In the genomic region with DNA sequence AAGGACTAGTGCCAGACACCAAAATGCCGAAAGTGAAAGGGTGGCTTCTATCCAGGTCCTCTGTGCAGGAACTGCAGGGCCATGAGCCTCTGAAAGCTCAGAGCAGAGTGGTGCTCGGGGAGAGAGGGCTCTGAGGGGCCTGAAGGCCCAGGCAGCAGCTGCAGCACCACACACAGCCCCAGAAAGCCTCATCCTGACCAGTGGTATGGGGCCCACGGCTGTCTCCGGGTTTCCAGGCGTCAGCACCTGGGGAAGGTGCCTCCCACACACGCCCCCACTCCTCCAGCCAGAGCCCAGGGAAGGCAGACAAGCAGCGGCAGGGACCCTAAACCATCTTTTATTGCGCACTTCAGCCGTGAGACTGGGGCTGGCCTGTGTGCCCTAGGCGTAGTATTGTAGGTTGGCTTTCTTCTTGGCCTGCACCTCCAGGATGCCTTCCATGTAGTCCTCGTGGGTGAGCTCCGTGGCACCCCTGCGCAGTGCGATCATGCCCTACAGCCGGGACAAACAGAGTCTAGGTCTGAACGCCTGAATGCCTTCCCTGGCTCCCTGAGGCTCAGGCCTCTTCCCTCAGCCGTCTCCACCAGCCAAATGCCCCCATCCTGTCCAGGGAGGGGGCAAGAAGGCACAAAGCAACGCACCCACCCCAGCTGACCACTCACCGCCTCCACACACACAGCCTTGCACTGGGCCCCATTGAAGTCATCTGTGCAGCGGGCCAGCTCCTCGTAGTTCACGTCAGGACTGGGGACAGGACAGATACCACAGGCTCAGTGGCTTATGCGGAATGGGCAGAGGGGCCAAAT, we compare ENCODE assay signal across 21 cellular contexts. TPM values are rescaled to one million over a fixed set of nuclear protein-coding genes. Genes with fewer than 3 reads are reported as not detected.
DNase-seq lines count a peak whose midpoint lies in the region; ATAC-seq and TF ChIP-seq lines count a peak whose summit lies in the region.
"Had no signal": no experiment of that assay in that cellular context is flagged by ENCODE, and none has a peak within 500 bp of the region (broad histone marks: within the 10 kb centered on the region; RNA-seq: fewer than 3 reads in every experiment).

No MANE protein-coding gene starts in this region.

- no peak for DNase-seq in Caco-2
- peak; percentile 33 for DNase-seq in M059J (ENCODE audit: low read depth)
- DNase-seq in endodermal cell: peak; percentile 50
- DNase-seq in left ventricle myocardium superior: no peak
- DNase-seq in NCI-H2227 treated with DMSO at 0.1 percent for 48 hours (lab: John Stamatoyannopoulos, UW): no peak
- DNase-seq in NCI-H1694 treated with DMSO at 0.1 percent for 48 hours (lab: John Stamatoyannopoulos, UW): no peak
- DNase-seq in activated CD4-positive, alpha-beta T cell treated with anti-CD3 and anti-CD28 coated beads for 1 hour: no peak
- DNase-seq: activated B cell treated with CpG ODN at 0.5 μM for 24 hours; activated CD4-positive, alpha-beta memory T cell treated with anti-CD3 and anti-CD28 coated beads for 36 hours; activated T-cell treated with anti-CD3 and anti-CD28 coated beads, Interleukin-2, amount 50 U/mL, for 4 hours; NCI-H1105 treated with DMSO at 0.1 percent for 48 hours; NCI-H69; T1000; trophoblast cell had no signal

- H3K9me3 ChIP-seq in Caco-2 (no peaks in the 10 kb centered on the region), endodermal cell (ENCODE audit: control insufficient read depth, low read length) (no peaks in the 10 kb centered on the region), skeletal muscle satellite cell (replicated peaks; ENCODE audit: low read length) (no peaks in the 10 kb centered on the region)
- H3K9me3 ChIP-seq: heart left ventricle, neutrophil had no signal

- POLR2A ChIA-PET in Caco-2 (lab: Charles Lee): no interaction called here

- TF ChIP-seq CTCF in Caco-2 (IDR thresholded peaks at IDR 0.05; ENCODE audit: insufficient read depth in 1 of 2, low read depth in 1 of 2, low read length in 1 of 2, severe bottlenecking in 1 of 2, unreplicated experiment in 1 of 2): no peak
- TF ChIP-seq CTCF in endodermal cell (conservative IDR thresholded peaks at IDR 0.05): no peak

- H3K27me3 ChIP-seq in Caco-2 (replicated peaks; ENCODE audit: control insufficient read depth, insufficient read depth, low read length): no peaks in the 10 kb centered on the region
- no peaks in the 10 kb centered on the region for H3K27me3 ChIP-seq in endodermal cell (ENCODE audit: control insufficient read depth, insufficient read depth, low read length, poor library complexity, severe bottlenecking)
- no peaks in the 10 kb centered on the region for H3K27me3 ChIP-seq in skeletal muscle satellite cell (ENCODE audit: control insufficient read depth, insufficient read depth, low read length)
- H3K27me3 ChIP-seq: heart left ventricle, neutrophil had no signal

- H3K27me3 Mint-ChIP-seq in Caco-2 (ENCODE audit: insufficient read depth, unreplicated experiment) (no peaks in the 10 kb centered on the region), endodermal cell (ENCODE audit: insufficient read depth) (no peaks in the 10 kb centered on the region)
- H3K27me3 Mint-ChIP-seq: activated B cell treated with CpG ODN at 0.5 μM for 24 hours; activated CD4-positive, alpha-beta memory T cell treated with anti-CD3 and anti-CD28 coated beads for 36 hours; activated naive CD4-positive, alpha-beta T cell treated with anti-CD3 and anti-CD28 coated beads, Interleukin-2, amount 50 U/mL, for 24 hours had no signal

- H3K4me2 ChIP-seq in skeletal muscle satellite cell (ENCODE audit: low read length): no peak overlapping the region

- no peak overlapping the region for H3K27ac ChIP-seq in endodermal cell (ENCODE audit: low read depth, low read length)
- H3K27ac ChIP-seq: heart left ventricle, neutrophil had no signal

- H3K9ac ChIP-seq in endodermal cell (ENCODE audit: extremely low read depth, low read length, poor library complexity, severe bottlenecking) (no peak overlapping the region), skeletal muscle satellite cell (ENCODE audit: low read depth, low read length) (peak overlapping the region; percentile 10)

- WGBS in endodermal cell (ENCODE audit: insufficient coverage in 1 of 2, insufficient read length in 1 of 2), 2 experiments: 96% methylated on average over 21 to 23 of the region's 23 CpGs

- H3K36me3 Mint-ChIP-seq in Caco-2 (ENCODE audit: insufficient read depth, unreplicated experiment) (peaks cover 76% of the 10 kb centered on the region), endodermal cell (ENCODE audit: low read depth) (peaks cover 57% of the 10 kb centered on the region)

- H3K4me3 Mint-ChIP-seq in Caco-2 (ENCODE audit: unreplicated experiment) (no peak overlapping the region), endodermal cell (no peak overlapping the region)
- H3K4me3 Mint-ChIP-seq: activated B cell treated with CpG ODN at 0.5 μM for 24 hours; activated CD4-positive, alpha-beta memory T cell treated with anti-CD3 and anti-CD28 coated beads for 36 hours; activated naive CD4-positive, alpha-beta T cell treated with anti-CD3 and anti-CD28 coated beads, Interleukin-2, amount 50 U/mL, for 24 hours; activated T-cell treated with anti-CD3 and anti-CD28 coated beads, Interleukin-2, amount 50 U/mL, for 4 hours had no signal

- H3K4me1 Mint-ChIP-seq in Caco-2 (ENCODE audit: low read depth, unreplicated experiment): peaks cover 11% of the 10 kb centered on the region
- peaks cover 2% of the 10 kb centered on the region for H3K4me1 Mint-ChIP-seq in endodermal cell
- H3K4me1 Mint-ChIP-seq: activated B cell treated with CpG ODN at 0.5 μM for 24 hours; activated naive CD4-positive, alpha-beta T cell treated with anti-CD3 and anti-CD28 coated beads, Interleukin-2, amount 50 U/mL, for 24 hours had no signal

- H3K36me3 ChIP-seq in Caco-2 (ENCODE audit: control insufficient read depth, insufficient read depth, low read length) (peaks cover 6% of the 10 kb centered on the region), endodermal cell (ENCODE audit: control insufficient read depth, insufficient read depth, low read length) (peaks cover 52% of the 10 kb centered on the region), skeletal muscle satellite cell (ENCODE audit: insufficient read depth, low read length) (peaks cover 76% of the 10 kb centered on the region)

- intact Hi-C loops in Caco-2 (cut with micrococcal nuclease; ENCODE audit: unreplicated experiment) (no loop called here), left ventricle myocardium superior (cut with micrococcal nuclease) (no loop called here)

- CTCF ChIA-PET in Caco-2 (lab: Charles Lee): no interaction called here

- H3K4me1 ChIP-seq in Caco-2 (peaks cover 8% of the 10 kb centered on the region; the same call in 1 of the 2 replicates), endodermal cell (ENCODE audit: control insufficient read depth, insufficient read depth, low read length) (no peaks in the 10 kb centered on the region), skeletal muscle satellite cell (ENCODE audit: control insufficient read depth, insufficient read depth, low read length) (peaks cover 52% of the 10 kb centered on the region)

- no TSS peak for BruUV-seq in Caco-2 (replicated peaks; lab: Mats Ljungman, UMichigan)

- H3K9me3 Mint-ChIP-seq in Caco-2 (ENCODE audit: unreplicated experiment) (no peaks in the 10 kb centered on the region), endodermal cell (no peaks in the 10 kb centered on the region)
- H3K9me3 Mint-ChIP-seq: activated B cell treated with CpG ODN at 0.5 μM for 24 hours; activated CD4-positive, alpha-beta memory T cell treated with anti-CD3 and anti-CD28 coated beads for 36 hours; activated naive CD4-positive, alpha-beta T cell treated with anti-CD3 and anti-CD28 coated beads, Interleukin-2, amount 50 U/mL, for 24 hours; activated T-cell treated with anti-CD3 and anti-CD28 coated beads, Interleukin-2, amount 50 U/mL, for 4 hours had no signal

- H3K4me3 ChIP-seq in Caco-2 (ENCODE audit: low read depth, low read length) (no peak overlapping the region), endodermal cell (ENCODE audit: low read length) (no peak overlapping the region), skeletal muscle satellite cell (ENCODE audit: low read length) (no peak overlapping the region)
- H3K4me3 ChIP-seq: heart left ventricle had no signal

- H3K27ac Mint-ChIP-seq in Caco-2 (ENCODE audit: unreplicated experiment) (peak overlapping the region; percentile 20), endodermal cell (no peak overlapping the region)
- H3K27ac Mint-ChIP-seq: activated CD4-positive, alpha-beta memory T cell treated with anti-CD3 and anti-CD28 coated beads for 36 hours had no signal

- ATAC-seq in left ventricle myocardium superior: no peak
- ATAC-seq: heart left ventricle, SK-N-SH treated with all-trans-retinoic acid at 6 μM for 48 hours had no signal

RNA-seq across cellular contexts. Expression of a gene that starts 7.6 kb away (rescaled TPM):
- 191 and 196 TPM in 2 replicates for total RNA-seq in Caco-2 (2022)
- 283 and 294 TPM in 2 replicates for total RNA-seq in M059J (2014; rRNA removed; shearing (Covaris generic))
- total RNA-seq in endodermal cell: 100 to 1,000 TPM; 152 to 175 TPM
- polyA plus RNA-seq in endodermal cell (2013, experiment 1 of 2): 124 TPM
- 129 TPM for polyA plus RNA-seq in endodermal cell (2013, experiment 2 of 2)
- total RNA-seq in skeletal muscle satellite cell (2012; rRNA removed): 162 and 194 TPM in 2 replicates
- total RNA-seq in left ventricle myocardium superior: 180 TPM

RNA-seq across cellular contexts. Expression of a gene that starts 10.3 kb away (rescaled TPM):
- total RNA-seq in Caco-2 (2022) (27.1 and 30.8 TPM in 2 replicates), endodermal cell (10 to 100 TPM; 34.7 to 40.4 TPM), left ventricle myocardium superior (39.5 TPM)
- total RNA-seq in M059J (2014; rRNA removed; shearing (Covaris generic)): 23.2 and 43.9 TPM in 2 replicates
- polyA plus RNA-seq in endodermal cell (2013, experiment 1 of 2): 38.8 TPM
- 31.4 TPM for polyA plus RNA-seq in endodermal cell (2013, experiment 2 of 2)
- 54.8 and 58.1 TPM in 2 replicates for total RNA-seq in skeletal muscle satellite cell (2012; rRNA removed)

RNA-seq across cellular contexts. Expression of a gene that starts 30.3 kb away (rescaled TPM):
- total RNA-seq in Caco-2 (2022): 0.93 and 2.0 TPM in 2 replicates
- total RNA-seq in M059J (2014; rRNA removed; shearing (Covaris generic)): not detected in 2 replicates
- total RNA-seq in endodermal cell: under 1 TPM; 0.40 to 0.64 TPM
- not detected for polyA plus RNA-seq in endodermal cell (2013, experiment 1 of 2)
- polyA plus RNA-seq in endodermal cell (2013, experiment 2 of 2): 0.33 TPM
- total RNA-seq in skeletal muscle satellite cell (2012; rRNA removed): 0.76 and 10.3 TPM in 2 replicates
- 6.3 TPM for total RNA-seq in left ventricle myocardium superior
- total RNA-seq: Daoy had no signal

RNA-seq across cellular contexts. Expression of a gene that starts 40.3 kb away (rescaled TPM):
- total RNA-seq in Caco-2 (2022) (not detected in 2 replicates), endodermal cell (not detected), left ventricle myocardium superior (11.2 TPM)
- total RNA-seq in M059J (2014; rRNA removed; shearing (Covaris generic)): not detected in 2 replicates
- polyA plus RNA-seq in endodermal cell (2013, experiment 1 of 2): not detected
- 0.25 TPM for polyA plus RNA-seq in endodermal cell (2013, experiment 2 of 2)
- total RNA-seq in skeletal muscle satellite cell (2012; rRNA removed): not detected in 2 replicates
- total RNA-seq: activated CD4-positive, alpha-beta memory T cell treated with anti-CD3 and anti-CD28 coated beads for 36 hours; Daoy; renal cortical epithelial cell had no signal

Comparison
In these comparisons a context has a peak if more than half of its experiments do, and no peak if none do; other contexts are left out.
1. DNase-seq: peak in M059J (single experiment) and endodermal cell (single experiment); none in Caco-2 (0 of 2), left ventricle myocardium superior (single experiment), NCI-H2227 treated with DMSO at 0.1 percent for 48 hours (single experiment), NCI-H1694 treated with DMSO at 0.1 percent for 48 hours (single experiment) and activated CD4-positive, alpha-beta T cell treated with anti-CD3 and anti-CD28 coated beads for 1 hour (single experiment).